Comparison of ENCODE assay signal across 11 cellular contexts in genomic region chr4:126106658-126107057, GRCh38.
DNase-seq lines count a peak whose midpoint lies in the region; ATAC-seq and TF ChIP-seq lines count a peak whose summit lies in the region.
"Had no signal": no experiment of that assay in that cellular context is flagged by ENCODE, and none has a peak within 500 bp of the region (broad histone marks: within the 10 kb centered on the region; RNA-seq: fewer than 3 reads in every experiment).

No MANE protein-coding gene starts in this region.

- no peak overlapping the region for H3K4me2 ChIP-seq in neuronal stem cell (ENCODE audit: insufficient read depth, low read length, poor library complexity, severe bottlenecking)

- no peak for ATAC-seq in GM19035 (IDR thresholded peaks at IDR 0.05; ENCODE audit: unreplicated experiment)

- no peak overlapping the region for H2AFZ ChIP-seq in neuronal stem cell (ENCODE audit: low read length)

- H3K36me3 ChIP-seq in vagina, result no peaks in the 10 kb centered on the region
- no peaks in the 10 kb centered on the region for H3K36me3 ChIP-seq in neuronal stem cell (replicated peaks in 1 of 2; ENCODE audit: control insufficient read depth in 2 of 2, insufficient read depth in 2 of 2, low read length in 2 of 2)

- no peak overlapping the region for H2BK12ac ChIP-seq in neuronal stem cell (ENCODE audit: low read length)

- no peak for TF ChIP-seq CTCF in vagina (IDR thresholded peaks at IDR 0.05)

- H3K14ac ChIP-seq in neuronal stem cell (ENCODE audit: low read length), result no peak overlapping the region

- no peak overlapping the region for H2BK5ac ChIP-seq in neuronal stem cell (ENCODE audit: low read length)

- H3K23ac ChIP-seq in neuronal stem cell (ENCODE audit: low read depth, low read length, poor library complexity), result no peak overlapping the region

- H3K4me3 ChIP-seq in vagina, result no peak overlapping the region
- no peak overlapping the region for H3K4me3 ChIP-seq in neuronal stem cell (ENCODE audit: low read length in 2 of 2)

- no peak overlapping the region for H3K18ac ChIP-seq in neuronal stem cell (ENCODE audit: low read length)

- H3K4me1 ChIP-seq in vagina (no peaks in the 10 kb centered on the region), neuronal stem cell (ENCODE audit: control insufficient read depth in 2 of 2, insufficient read depth in 1 of 2, low read depth in 1 of 2, low read length in 2 of 2) (no peaks in the 10 kb centered on the region)
- H3K4me1 ChIP-seq: Caco-2 had no signal

- TF ChIP-seq POLR2A in vagina (IDR thresholded peaks at IDR 0.05), result no peak

- H2BK120ac ChIP-seq in neuronal stem cell (ENCODE audit: low read depth, low read length), result no peak overlapping the region

- no peak overlapping the region for H2BK15ac ChIP-seq in neuronal stem cell (ENCODE audit: low read length)

- peak; percentile 3 for DNase-seq in EH (ENCODE audit: low read depth)
- peak; percentile 48 for DNase-seq in HT-29 (ENCODE audit: low spot score)
- peak; percentile 17 for DNase-seq in SKM-1 treated with dmso at 0.1 percent for 144 hours (lab: John Stamatoyannopoulos, UW; ENCODE audit: unreplicated experiment)
- peak; percentile 4 for DNase-seq in iris pigment epithelial cell (ENCODE audit: low read depth)
- no peak for DNase-seq in activated T-cell treated with anti-CD3 and anti-CD28 coated beads for 4 hours
- DNase-seq in vagina (ENCODE audit: extremely low spot score in 2 of 2), result no peak
- DNase-seq in neuronal stem cell (ENCODE audit: low spot score), result no peak
- DNase-seq: activated gamma-delta T cell treated with Interleukin-2 at 50 U/mL for 16 hours; stimulated activated CD4-positive, alpha-beta T cell treated with anti-CD3 and anti-CD28 coated beads, Interleukin-12 subunit alpha, Interleukin-12 subunit beta, amount 100 ng/mL, for 4 hours had no signal

- H3K27me3 ChIP-seq in vagina, result no peaks in the 10 kb centered on the region
- H3K27me3 ChIP-seq in neuronal stem cell (ENCODE audit: control insufficient read depth in 3 of 3, insufficient read depth in 3 of 3, low read depth in 1 of 3, low read length in 3 of 3), result no peaks in the 10 kb centered on the region

- H3K27ac ChIP-seq in vagina, result no peak overlapping the region
- H3K27ac ChIP-seq in neuronal stem cell (replicated peaks; ENCODE audit: low read length), result no peak overlapping the region

- no peak overlapping the region for H3K4ac ChIP-seq in neuronal stem cell (ENCODE audit: low read length)

- H4K91ac ChIP-seq in neuronal stem cell (ENCODE audit: low read depth, low read length, poor library complexity), result no peak overlapping the region

- H3K9ac ChIP-seq in neuronal stem cell (ENCODE audit: low read depth, low read length, poor library complexity), result no peak overlapping the region

- no CpG with 5 or more reads among the region's 8 CpGs for WGBS in neuronal stem cell (ENCODE audit: extremely low coverage in 2 of 2, insufficient read length in 2 of 2, insufficient replicate concordance in 1 of 2), 2 donors

- no peaks in the 10 kb centered on the region for H3K79me1 ChIP-seq in neuronal stem cell (ENCODE audit: low read depth, low read length)

- no peak overlapping the region for H2AK5ac ChIP-seq in neuronal stem cell (ENCODE audit: low read depth, low read length)

- no peaks in the 10 kb centered on the region for H3K9me3 ChIP-seq in vagina
- H3K9me3 ChIP-seq in neuronal stem cell (replicated peaks in 1 of 2; ENCODE audit: control insufficient read depth in 2 of 2, insufficient read depth in 1 of 2, low read depth in 1 of 2, low read length in 2 of 2), result no peaks in the 10 kb centered on the region
- H3K9me3 ChIP-seq: Caco-2 had no signal

- H4K8ac ChIP-seq in neuronal stem cell (ENCODE audit: low read depth, low read length), result no peak overlapping the region

- intact Hi-C loops in vagina (cut with DNase I), result no loop called here

Comparison
In these comparisons a context has a peak if more than half of its experiments do, and no peak if none do; other contexts are left out.
1. DNase-seq: peak in EH (single experiment), HT-29 (single experiment), SKM-1 treated with dmso at 0.1 percent for 144 hours (single experiment) and iris pigment epithelial cell (single experiment); none in activated T-cell treated with anti-CD3 and anti-CD28 coated beads for 4 hours (single experiment), vagina (0 of 2) and neuronal stem cell (single experiment).